ENCODE assay signal across 8 cellular contexts in genomic region chr16:21159281-21159951, GRCh38. TPM values are rescaled to one million over a fixed set of nuclear protein-coding genes. Genes with fewer than 3 reads are reported as not detected.
DNase-seq lines count a peak whose midpoint lies in the region; FAIRE-seq and TF ChIP-seq lines count a peak whose summit lies in the region.

No MANE protein-coding gene starts in this region.

- no peaks in the 10 kb centered on the region for H3K9me3 Mint-ChIP-seq in astrocyte (ENCODE audit: unreplicated experiment)

- TF ChIP-seq CTCF in DOHH2 (IDR thresholded peaks at IDR 0.05; ENCODE audit: low read depth, low read length, poor library complexity, severe bottlenecking) (no peak), astrocyte (IDR thresholded peaks at IDR 0.05; ENCODE audit: insufficient read depth, low read depth, low read length) (no peak)

- H3K27ac ChIP-seq in DOHH2 (ENCODE audit: low read depth, low read length) (peak overlapping the region; percentile 61), astrocyte (ENCODE audit: low read depth, low read length) (no peak overlapping the region), iPS DF 6.9 (ENCODE audit: low read length) (no peak overlapping the region)

- H3K36me3 Mint-ChIP-seq in astrocyte (ENCODE audit: low read depth, unreplicated experiment), result peaks cover 9% of the 10 kb centered on the region

- WGBS in iPS DF 6.9 (ENCODE audit: insufficient coverage, insufficient read length), result no CpG with 5 or more reads among the region's 27 CpGs

- H3K4me1 ChIP-seq in DOHH2 (ENCODE audit: control insufficient read depth, low read length) (peaks cover 26% of the 10 kb centered on the region), astrocyte (ENCODE audit: insufficient read depth, low read length) (peaks cover 9% of the 10 kb centered on the region), iPS DF 6.9 (ENCODE audit: control insufficient read depth, insufficient read depth, low read length) (no peaks in the 10 kb centered on the region)

- H3K36me3 ChIP-seq in DOHH2 (ENCODE audit: control insufficient read depth, low read length) (peaks cover 36% of the 10 kb centered on the region), astrocyte (ENCODE audit: insufficient read depth, low read length) (no peaks in the 10 kb centered on the region), iPS DF 6.9 (ENCODE audit: control insufficient read depth, insufficient read depth, low read length) (peaks cover 8% of the 10 kb centered on the region; the same call in 1 of the 2 replicates)

- H3K79me2 ChIP-seq in DOHH2 (ENCODE audit: control insufficient read depth, low read length) (peaks cover 45% of the 10 kb centered on the region), astrocyte (ENCODE audit: insufficient read depth, low read length) (no peaks in the 10 kb centered on the region)

- H2AFZ ChIP-seq in astrocyte (ENCODE audit: low read depth, low read length), result peak overlapping the region; percentile 87

- no peaks in the 10 kb centered on the region for H3K27me3 Mint-ChIP-seq in astrocyte (ENCODE audit: low read depth, unreplicated experiment)

- no peaks in the 10 kb centered on the region for H3F3A ChIP-seq in DOHH2 (ENCODE audit: control insufficient read depth, insufficient read depth)

- H3K4me2 ChIP-seq in DOHH2 (ENCODE audit: low read length) (peak overlapping the region; percentile 82), astrocyte (ENCODE audit: low read length) (peak overlapping the region; percentile 91)

- FAIRE-seq in astrocyte (lab: Jason Lieb, UNC), result no peak

- H3K9ac ChIP-seq in astrocyte (ENCODE audit: low read length), result peak overlapping the region; percentile 70

- H3K27me3 ChIP-seq in DOHH2 (ENCODE audit: control insufficient read depth, low read length) (no peaks in the 10 kb centered on the region), astrocyte (ENCODE audit: insufficient read depth, low read length) (no peaks in the 10 kb centered on the region), iPS DF 6.9 (ENCODE audit: control insufficient read depth, insufficient read depth, low read length) (no peaks in the 10 kb centered on the region)

- peak overlapping the region; percentile 91 for H3K27ac Mint-ChIP-seq in astrocyte (ENCODE audit: unreplicated experiment)

- H3K4me3 Mint-ChIP-seq in astrocyte (ENCODE audit: unreplicated experiment), result peak overlapping the region; percentile 96

- H4K20me1 ChIP-seq in DOHH2 (ENCODE audit: control insufficient read depth, insufficient read depth, low read depth, low read length) (no peaks in the 10 kb centered on the region), astrocyte (ENCODE audit: insufficient read depth, low read length) (no peaks in the 10 kb centered on the region)

- no peaks in the 10 kb centered on the region for H3K9me2 ChIP-seq in DOHH2 (replicated peaks; ENCODE audit: control insufficient read depth, low read length)

- H3K4me1 Mint-ChIP-seq in astrocyte (ENCODE audit: low read depth, unreplicated experiment), result peaks cover 3% of the 10 kb centered on the region

- no peaks in the 10 kb centered on the region for H3K9me3 ChIP-seq in DOHH2 (ENCODE audit: control insufficient read depth, insufficient read depth, low read length)
- no peaks in the 10 kb centered on the region for H3K9me3 ChIP-seq in astrocyte (ENCODE audit: insufficient read depth, low read depth, low read length)
- no peaks in the 10 kb centered on the region for H3K9me3 ChIP-seq in iPS DF 6.9 (ENCODE audit: control insufficient read depth, insufficient read depth, low read length)

- peak overlapping the region; percentile 78 for H3K4me3 ChIP-seq in DOHH2 (ENCODE audit: low read length)
- H3K4me3 ChIP-seq in astrocyte (ENCODE audit: insufficient read depth, low read depth, low read length), result peak overlapping the region; percentile 63
- H3K4me3 ChIP-seq in iPS DF 6.9 (ENCODE audit: low read length), result peak overlapping the region; percentile 80; the same call in 1 of the 2 replicates
- H3K4me3 ChIP-seq in skeletal muscle cell (ENCODE audit: low read depth, low read length), result peak overlapping the region; percentile 64

- peak; percentile 58 for DNase-seq in NCI-H510A (lab: John Stamatoyannopoulos, UW)
- DNase-seq in astrocyte (ENCODE audit: low read depth), result no peak
- no peak for DNase-seq in iPS DF 6.9 (ENCODE audit: low read depth, low spot score)
- DNase-seq in skeletal muscle cell (ENCODE audit: low read depth), result no peak
- DNase-seq in SHP77 treated with DMSO at 0.1 percent for 48 hours (lab: John Stamatoyannopoulos, UW), result no peak
- no peak for DNase-seq in NCI-H1048 (lab: John Stamatoyannopoulos, UW)
- no peak for DNase-seq in SK-N-DZ (ENCODE audit: low spot score)

RNA-seq across cellular contexts. Expression of gene LDAF1, which starts 0.9 kb away (rescaled TPM):
- 38.6 and 41.0 TPM in 2 replicates for total RNA-seq in astrocyte
- 9.4 and 10.8 TPM in 2 replicates for polyA plus RNA-seq in SK-N-DZ (2014; cell fraction: cytosol; rRNA removed)
- polyA plus RNA-seq in SK-N-DZ (2014; cell fraction: nucleus; rRNA removed), result 2.4 and 4.8 TPM in 2 replicates

RNA-seq across cellular contexts. Expression of gene DNAH3, which starts 8.8 kb away (rescaled TPM):
- not detected in 2 replicates for total RNA-seq in astrocyte
- 0.03 TPM in 1 of 2 replicates, not detected in the other for polyA plus RNA-seq in SK-N-DZ (2014; cell fraction: cytosol; rRNA removed)
- 0.06 TPM in 1 of 2 replicates, not detected in the other for polyA plus RNA-seq in SK-N-DZ (2014; cell fraction: nucleus; rRNA removed)

RNA-seq across cellular contexts. Expression of gene ZP2, which starts 52.0 kb away (rescaled TPM):
- not detected in 2 replicates for total RNA-seq in astrocyte
- polyA plus RNA-seq in SK-N-DZ (2014; cell fraction: cytosol; rRNA removed), result 0.16 TPM in 1 of 2 replicates, not detected in the other
- not detected in 2 replicates for polyA plus RNA-seq in SK-N-DZ (2014; cell fraction: nucleus; rRNA removed)
